12 cellular contexts compared by ENCODE assay signal in genomic region chr1:35885961-35886558, GRCh38. TPM values are rescaled to one million over a fixed set of nuclear protein-coding genes. Genes with fewer than 3 reads are reported as not detected.
A peak's percentile ranks its signal among the peaks of the same experiment; 100 is the strongest.
DNase-seq lines count a peak whose midpoint lies in the region; ATAC-seq, FAIRE-seq and TF ChIP-seq lines count a peak whose summit lies in the region.
"Had no signal": no experiment of that assay in that cellular context is flagged by ENCODE, and none has a peak within 500 bp of the region (broad histone marks: within the 10 kb centered on the region; RNA-seq: fewer than 3 reads in every experiment).

No MANE protein-coding gene starts in this region.

- peaks cover 33% of the 10 kb centered on the region for H3K79me2 ChIP-seq in osteoblast (ENCODE audit: insufficient read depth, low read length)

- peak overlapping the region; percentile 65 for H3K27ac ChIP-seq in ectodermal cell (ENCODE audit: insufficient read depth, low read depth, low read length, poor library complexity, severe bottlenecking)
- H3K27ac ChIP-seq in osteoblast (ENCODE audit: low read depth, low read length), result no peak overlapping the region

- H3K36me3 ChIP-seq in ectodermal cell (ENCODE audit: control insufficient read depth, insufficient read depth, low read length) (peaks cover 18% of the 10 kb centered on the region), osteoblast (ENCODE audit: insufficient read depth, low read length) (peaks cover 6% of the 10 kb centered on the region)

- H3K4me1 ChIP-seq in ectodermal cell (ENCODE audit: control insufficient read depth, insufficient read depth, low read length), result peaks cover 36% of the 10 kb centered on the region
- H3K4me1 ChIP-seq in osteoblast (ENCODE audit: insufficient read depth, low read length), result peaks cover 4% of the 10 kb centered on the region

- no peaks in the 10 kb centered on the region for H3K27me3 ChIP-seq in ectodermal cell (ENCODE audit: control insufficient read depth, insufficient read depth, low read length, poor library complexity, severe bottlenecking)
- no peaks in the 10 kb centered on the region for H3K27me3 ChIP-seq in osteoblast (ENCODE audit: insufficient read depth, low read length)
- H3K27me3 ChIP-seq: esophagus squamous epithelium had no signal

- FAIRE-seq in GM19239 (lab: Jason Lieb, UNC), result no peak

- no peak overlapping the region for H2AFZ ChIP-seq in osteoblast (ENCODE audit: low read length)

- no peak overlapping the region for H3K4me2 ChIP-seq in osteoblast (ENCODE audit: insufficient read depth, low read length)

- DNase-seq in Daoy (ENCODE audit: low read depth), result peak; percentile 9
- DNase-seq in NCI-H2227 treated with DMSO at 0.1 percent for 48 hours (lab: John Stamatoyannopoulos, UW), result peak; percentile 47
- peak; percentile 51 for DNase-seq in osteoblast (ENCODE audit: insufficient read length, low spot score, missing footprints)
- no peak for DNase-seq in HCEC 1CT
- DNase-seq in GM19239 (ENCODE audit: insufficient read length, low spot score), result no peak
- no peak for DNase-seq in occipital lobe (lab: John Stamatoyannopoulos, UW)
- DNase-seq: activated naive CD4-positive, alpha-beta T cell treated with anti-CD3 and anti-CD28 coated beads, Interleukin-2, amount 50 U/mL, for 16 hours; esophagus squamous epithelium; NCI-H2171; T1000 had no signal

- WGBS in ectodermal cell, 2 experiments, result 0% methylated on average over 2 to 4 of the region's 4 CpGs

- peak overlapping the region; percentile 25 for H3K4me3 ChIP-seq in ectodermal cell (ENCODE audit: insufficient read depth, low read depth, low read length)
- no peak overlapping the region for H3K4me3 ChIP-seq in osteoblast (ENCODE audit: insufficient read depth, low read length)
- H3K4me3 ChIP-seq: esophagus squamous epithelium had no signal

- peaks cover 31% of the 10 kb centered on the region for H4K20me1 ChIP-seq in osteoblast (ENCODE audit: insufficient read depth, low read length)

- no peak for ATAC-seq in HG02870 (IDR thresholded peaks at IDR 0.05; ENCODE audit: unreplicated experiment)

- H3K9me3 ChIP-seq in ectodermal cell (ENCODE audit: control insufficient read depth, low read length) (no peaks in the 10 kb centered on the region), osteoblast (ENCODE audit: low read depth, low read length) (no peaks in the 10 kb centered on the region)
- H3K9me3 ChIP-seq: esophagus squamous epithelium had no signal

- TF ChIP-seq CTCF in osteoblast (IDR thresholded peaks at IDR 0.05; ENCODE audit: extremely low read depth, low read depth, low read length), result no peak

RNA-seq across cellular contexts. Expression of gene AGO1, which starts 3.1 kb away (rescaled TPM):
- total RNA-seq in Daoy (2014; rRNA removed; shearing (Covaris generic)), result 7.5 and 7.9 TPM in 2 replicates
- 25.7 TPM for polyA plus RNA-seq in ectodermal cell (2013, experiment 1 of 4)
- 31.6 TPM for polyA plus RNA-seq in ectodermal cell (2013, experiment 2 of 4)
- 16.4 TPM for polyA plus RNA-seq in ectodermal cell (2013, experiment 3 of 4)
- 19.7 TPM for polyA plus RNA-seq in ectodermal cell (2013, experiment 4 of 4)
- total RNA-seq in osteoblast (20.6 and 21.8 TPM in 2 replicates), occipital lobe (17.0 TPM)

RNA-seq across cellular contexts. Expression of gene AGO3, which starts 44.8 kb away (rescaled TPM):
- total RNA-seq in Daoy (2014; rRNA removed; shearing (Covaris generic)), result 18.4 and 43.9 TPM in 2 replicates
- 14.7 TPM for polyA plus RNA-seq in ectodermal cell (2013, experiment 1 of 4)
- 12.2 TPM for polyA plus RNA-seq in ectodermal cell (2013, experiment 2 of 4)
- 10.0 TPM for polyA plus RNA-seq in ectodermal cell (2013, experiment 3 of 4)
- 10.7 TPM for polyA plus RNA-seq in ectodermal cell (2013, experiment 4 of 4)
- total RNA-seq in osteoblast, result 14.8 and 17.4 TPM in 2 replicates
- total RNA-seq in occipital lobe, result 28.1 TPM

Comparison
In these comparisons a context has a peak if more than half of its experiments do, and no peak if none do; other contexts are left out.
1. DNase-seq: peak in Daoy (single experiment), NCI-H2227 treated with DMSO at 0.1 percent for 48 hours (single experiment) and osteoblast (single experiment); none in HCEC 1CT (single experiment), GM19239 (single experiment) and occipital lobe (single experiment).